Comparison of ENCODE assay signal across 20 cellular contexts in the genomic region with DNA sequence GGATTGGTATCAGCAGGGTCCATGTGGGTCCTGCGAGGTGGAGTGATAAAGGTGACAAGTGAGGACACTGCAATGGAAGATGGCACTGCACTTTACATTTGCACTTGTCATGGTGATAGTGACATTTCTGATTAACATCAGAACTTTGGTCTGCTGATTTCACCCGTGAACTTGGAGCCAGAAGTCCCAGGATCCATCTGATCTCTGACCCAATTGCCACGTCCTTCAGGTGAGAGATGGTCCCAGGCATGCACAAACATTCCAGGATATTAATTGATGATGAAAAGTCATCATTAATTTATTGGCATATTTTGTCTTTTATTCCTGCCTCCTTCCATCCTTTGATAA.
DNase-seq lines count a peak whose midpoint lies in the region; FAIRE-seq and TF ChIP-seq lines count a peak whose summit lies in the region.
"Had no signal": no experiment of that assay in that cellular context is flagged by ENCODE, and none has a peak within 500 bp of the region (broad histone marks: within the 10 kb centered on the region; RNA-seq: fewer than 3 reads in every experiment).

No MANE protein-coding gene starts in this region.

- H3K4me1 ChIP-seq in neutrophil (ENCODE audit: control insufficient read depth in 1 of 2, insufficient read depth in 1 of 2, low read depth in 1 of 2, low read length in 1 of 2) = peaks cover 26% of the 10 kb centered on the region in 2 experiments

- H3K27ac ChIP-seq in neutrophil = peak overlapping the region; percentile 95
- H3K27ac ChIP-seq: PC-9 had no signal

- H3K36me3 ChIP-seq in neutrophil = no peaks in the 10 kb centered on the region
- H3K36me3 ChIP-seq: BLaER1, MG63 had no signal

- no peak overlapping the region for H3K4me3 ChIP-seq in neutrophil (ENCODE audit: low read depth in 1 of 2, low read length in 1 of 2)
- H3K4me3 ChIP-seq: BLaER1, GM23338, MG63, PC-9 had no signal

- no peaks in the 10 kb centered on the region for H3K27me3 Mint-ChIP-seq in dendritic cell treated with granulocyte-macrophage colony-stimulating factor and Interleukin-4, amounts not matched to agents 40 ng/mL and 50 ng/mL, for 4 days

- peaks cover 74% of the 10 kb centered on the region for H3K4me1 Mint-ChIP-seq in dendritic cell treated with granulocyte-macrophage colony-stimulating factor and Interleukin-4, amounts not matched to agents 40 ng/mL and 50 ng/mL, for 4 days (ENCODE audit: low read depth)

- H3K36me3 Mint-ChIP-seq in dendritic cell treated with granulocyte-macrophage colony-stimulating factor and Interleukin-4, amounts not matched to agents 40 ng/mL and 50 ng/mL, for 4 days (ENCODE audit: low read depth) = no peaks in the 10 kb centered on the region
- H3K36me3 Mint-ChIP-seq: CD8-positive, alpha-beta T cell had no signal

- H3K27me3 ChIP-seq in neutrophil = no peaks in the 10 kb centered on the region
- H3K27me3 ChIP-seq: BLaER1 had no signal

- H3K4me3 Mint-ChIP-seq in dendritic cell treated with granulocyte-macrophage colony-stimulating factor and Interleukin-4, amounts not matched to agents 40 ng/mL and 50 ng/mL, for 4 days = no peak overlapping the region
- H3K4me3 Mint-ChIP-seq: CD8-positive, alpha-beta T cell; GM23338 had no signal

- H3K9me3 Mint-ChIP-seq in dendritic cell treated with granulocyte-macrophage colony-stimulating factor and Interleukin-4, amounts not matched to agents 40 ng/mL and 50 ng/mL, for 4 days = no peaks in the 10 kb centered on the region
- H3K9me3 Mint-ChIP-seq: CD8-positive, alpha-beta T cell had no signal

- DNase-seq in HTR-8/SVneo (ENCODE audit: insufficient read length, low spot score) (no peak), NCI-H526 treated with DMSO at 0.1 percent for 48 hours (lab: John Stamatoyannopoulos, UW) (no peak), RKO (ENCODE audit: low spot score) (no peak), posterior cingulate gyrus (no peak), NCI-H2196 (lab: John Stamatoyannopoulos, UW; ENCODE audit: unreplicated experiment) (no peak)
- DNase-seq: CD8-positive, alpha-beta T cell; DND-41; HCEC 1CT; Kasumi-1; MG63; NCI-H1048; NCI-H1417 treated with DMSO at 0.1 percent for 48 hours; NCI-H187; NCI-H446 treated with DMSO at 0.1 percent for 48 hours; NCI-H748 treated with DMSO at 0.1 percent for 48 hours; PC-9 had no signal

- intact Hi-C loops in dendritic cell treated with granulocyte-macrophage colony-stimulating factor and Interleukin-4, amounts not matched to agents 40 ng/mL and 50 ng/mL, for 4 days (cut with micrococcal nuclease) = loop anchor here (2.0 kb wide), 3 partner anchors 17 to 111 kb away; partner anchors contain the start of gene MANBAL
- intact Hi-C loops in posterior cingulate gyrus (cut with DNase I) = loop anchor here (10.0 kb wide), 1 partner anchor 413 kb away; no protein-coding TSS in a partner anchor

- no peak for TF ChIP-seq CTCF in neutrophil (IDR thresholded peaks at IDR 0.05)

- H3K27ac Mint-ChIP-seq in dendritic cell treated with granulocyte-macrophage colony-stimulating factor and Interleukin-4, amounts not matched to agents 40 ng/mL and 50 ng/mL, for 4 days = peak overlapping the region; percentile 96
- H3K27ac Mint-ChIP-seq: CD8-positive, alpha-beta T cell; GM23338 had no signal

- no peaks in the 10 kb centered on the region for H3K9me3 ChIP-seq in neutrophil
- H3K9me3 ChIP-seq: BLaER1 had no signal

- peak; percentile 36 for FAIRE-seq in HTR-8/SVneo (lab: Jason Lieb, UNC)
